In the genomic region with DNA sequence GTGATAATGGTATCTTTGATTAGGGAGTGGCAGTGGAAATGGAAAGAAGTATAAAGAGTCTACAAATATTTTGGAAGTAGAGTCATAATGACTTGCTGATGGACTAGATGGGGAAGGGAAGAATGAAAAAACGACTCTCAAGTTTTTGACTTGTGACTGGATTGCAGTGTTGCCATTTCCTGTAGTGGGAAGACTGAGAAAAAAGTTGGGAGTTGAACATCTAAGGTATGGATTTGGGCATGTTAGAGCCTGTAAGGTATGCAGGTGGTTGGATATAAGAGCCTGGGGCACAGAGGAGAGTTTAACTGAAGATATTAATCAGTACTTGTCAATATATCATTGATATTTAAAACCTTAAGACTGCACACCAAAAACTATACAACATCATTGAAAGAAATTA, we compare ENCODE assay signal across 30 cellular contexts.
"Had no signal": no experiment of that assay in that cellular context is flagged by ENCODE, and none has a peak within 500 bp of the region (broad histone marks: within the 10 kb centered on the region; RNA-seq: fewer than 3 reads in every experiment).

No MANE protein-coding gene starts in this region.

- H3K4me3 ChIP-seq: body of pancreas, gastrocnemius medialis, heart left ventricle had no signal

- H3K9me3 ChIP-seq: body of pancreas, gastrocnemius medialis had no signal

- ATAC-seq: activated CD4-positive, CD25-positive, alpha-beta regulatory T cell treated with anti-CD3 and anti-CD28 coated beads, Interleukin-2, amount 50 U/mL, for 24 hours; activated CD8-positive, alpha-beta T cell treated with anti-CD3 and anti-CD28 coated beads for 36 hours; activated T-cell treated with anti-CD3 and anti-CD28 coated beads, Interleukin-2, amount 50 U/mL, for 4 hours; activated T-helper 17 cell treated with anti-CD3 and anti-CD28 coated beads, Interleukin-2, amount 50 U/mL, for 72 hours; body of pancreas; effector memory CD8-positive, alpha-beta T cell; esophagus mucosa; gastrocnemius medialis; heart left ventricle; T-helper 17 cell had no signal

- DNase-seq: activated B cell treated with CpG ODN at 0.5 μM for 24 hours; activated CD4-positive, alpha-beta T cell treated with anti-CD3 and anti-CD28 coated beads for 48 hours; activated CD4-positive, alpha-beta T cell treated with anti-CD3 and anti-CD28 coated beads, Interleukin-2, amount 50 U/mL, for 1 hour; activated CD4-positive, alpha-beta T cell treated with anti-CD3 and anti-CD28 coated beads, Interleukin-2, amount 50 U/mL, for 48 hours; activated CD8-positive, alpha-beta memory T cell treated with anti-CD3 and anti-CD28 coated beads for 24 hours; activated CD8-positive, alpha-beta T cell treated with anti-CD3 and anti-CD28 coated beads for 36 hours; activated effector memory CD4-positive, alpha-beta T cell treated with Interleukin-2 at 50 U/mL for 16 hours; activated gamma-delta T cell treated with Interleukin-2 at 50 U/mL for 16 hours; activated naive CD4-positive, alpha-beta T cell treated with anti-CD3 and anti-CD28 coated beads, Interleukin-2, amount 50 U/mL, for 16 hours; activated naive CD4-positive, alpha-beta T cell treated with Interleukin-2 at 50 U/mL for 16 hours; activated T-cell treated with anti-CD3 and anti-CD28 coated beads, Interleukin-2, amount 50 U/mL, for 4 hours; amniotic stem cell; anterior cingulate cortex; body of pancreas; caudate nucleus; cortex of kidney; dermis blood vessel endothelial cell; effector CD4-positive, alpha-beta T cell; effector memory CD8-positive, alpha-beta T cell; foreskin fibroblast; gastrocnemius medialis; glutamatergic neuron; heart left ventricle; T-helper 1 cell; T-helper 17 cell; T1000; WERI-Rb-1 had no signal

- H3K4me1 ChIP-seq: body of pancreas, gastrocnemius medialis, heart left ventricle had no signal

- H3K36me3 ChIP-seq: gastrocnemius medialis, heart left ventricle, WERI-Rb-1 had no signal

- H3K27me3 ChIP-seq: body of pancreas, gastrocnemius medialis, heart left ventricle had no signal

- H3K27ac ChIP-seq: body of pancreas, gastrocnemius medialis, heart left ventricle, WERI-Rb-1 had no signal
